ENCODE assay signal across 8 cellular contexts in the genomic region with DNA sequence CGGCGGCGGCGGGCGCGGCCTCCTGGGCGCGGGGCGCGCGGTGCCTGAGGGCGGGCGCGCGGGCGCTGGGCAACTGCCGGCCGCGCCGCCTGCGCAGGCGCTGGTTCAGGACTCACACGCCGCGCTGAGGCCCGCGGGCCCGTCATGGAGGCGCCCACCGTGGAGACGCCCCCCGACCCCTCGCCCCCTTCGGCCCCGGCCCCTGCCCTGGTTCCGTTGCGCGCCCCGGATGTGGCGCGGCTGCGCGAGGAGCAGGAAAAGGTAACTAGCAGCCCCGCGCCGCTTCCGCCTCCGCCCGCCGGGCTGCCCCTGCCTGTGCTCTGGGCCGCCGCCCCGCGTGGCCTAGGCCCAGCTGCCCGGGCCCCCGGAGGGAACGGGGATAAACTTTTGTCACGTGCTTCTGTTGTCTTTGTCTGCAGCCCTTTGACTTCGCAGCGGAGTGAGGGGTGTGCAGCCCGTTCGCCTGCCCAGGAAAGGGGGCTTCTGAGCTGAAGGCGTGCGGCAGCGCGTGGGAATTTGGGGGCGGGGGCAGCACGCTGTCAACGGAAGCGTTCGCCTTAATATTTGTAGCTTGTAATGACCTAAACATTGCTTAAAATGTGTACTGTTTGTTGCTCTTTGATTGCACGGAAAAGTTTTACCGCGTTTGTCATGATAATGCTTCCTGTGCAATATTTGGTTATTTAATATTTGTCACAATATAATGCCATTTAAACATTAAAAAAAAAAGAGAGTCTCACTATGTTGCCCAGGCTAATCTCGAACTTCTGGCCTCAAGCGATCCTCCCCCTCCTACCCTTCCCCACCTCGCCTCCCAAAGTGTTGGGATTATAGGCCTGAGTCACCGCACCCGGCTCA. TPM values are rescaled to one million over a fixed set of nuclear protein-coding genes. Genes with fewer than 3 reads are reported as not detected.
A peak's percentile ranks its signal among the peaks of the same experiment; 100 is the strongest.
DNase-seq lines count a peak whose midpoint lies in the region; ATAC-seq and TF ChIP-seq lines count a peak whose summit lies in the region.

No MANE protein-coding gene starts in this region.

- ATAC-seq in HG02981 (IDR thresholded peaks at IDR 0.05; ENCODE audit: unreplicated experiment), result peak; percentile 78
- peak; percentile 66 for ATAC-seq in lung (ENCODE audit: insufficient read depth, low FRiP score)

- 3% methylated on average over 40 to 79 of the region's 79 CpGs for WGBS in lung, 2 donors

- H3K27me3 ChIP-seq in colonic mucosa, result no peaks in the 10 kb centered on the region
- no peaks in the 10 kb centered on the region for H3K27me3 ChIP-seq in lung (ENCODE audit: control insufficient read depth, insufficient read depth)

- TF ChIP-seq CTCF in colonic mucosa (IDR thresholded peaks at IDR 0.05) (no peak), lung (IDR thresholded peaks at IDR 0.05; ENCODE audit: control extremely low read depth, extremely low read depth) (no peak)

- H3K9me3 ChIP-seq in colonic mucosa, result no peaks in the 10 kb centered on the region
- H3K9me3 ChIP-seq in lung (ENCODE audit: control insufficient read depth in 2 of 2, insufficient read depth in 1 of 2, low read length in 1 of 2), result no peaks in the 10 kb centered on the region

- peak overlapping the region; percentile 34 for H3K27ac ChIP-seq in colonic mucosa
- peak overlapping the region; percentile 75 to 90 for H3K27ac ChIP-seq in lung (ENCODE audit: low read depth in 1 of 2, low read length in 1 of 2)

- peak overlapping the region; percentile 78 to 88 for H3K9ac ChIP-seq in colonic mucosa (ENCODE audit: low read depth in 2 of 2, low read length in 2 of 2)

- intact Hi-C loops in colonic mucosa (cut with DNase I), result no loop called here

- no peaks in the 10 kb centered on the region for H3K4me1 ChIP-seq in colonic mucosa
- peaks cover 0 to 19% of the 10 kb centered on the region in 2 donors for H3K4me1 ChIP-seq in lung (ENCODE audit: control insufficient read depth in 2 of 2, insufficient read depth in 2 of 2, low read length in 2 of 2)

- no peaks in the 10 kb centered on the region for H3K36me3 ChIP-seq in colonic mucosa
- H3K36me3 ChIP-seq in lung (ENCODE audit: control insufficient read depth in 2 of 2, insufficient read depth in 2 of 2, low read length in 2 of 2), result no peaks in the 10 kb centered on the region

- DNase-seq in NCI-H2107 (lab: John Stamatoyannopoulos, UW) (peak; percentile 6), NCI-H2107 treated with DMSO at 0.1 percent for 48 hours (lab: John Stamatoyannopoulos, UW; ENCODE audit: unreplicated experiment) (no peak), NCI-H345 (lab: John Stamatoyannopoulos, UW) (peak; percentile 84), colonic mucosa (peak; percentile 67), lung (ENCODE audit: low spot score) (peak; percentile 49)
- peak; percentile 79 for DNase-seq in activated CD4-positive, alpha-beta T cell treated with anti-CD3 and anti-CD28 coated beads for 48 hours
- peak; percentile 46 to 64 (median 48) for DNase-seq in stimulated activated CD4-positive, alpha-beta T cell treated with anti-CD3 and anti-CD28 coated beads, TNF-alpha, amount 100 ng/mL, for 48 hours (ENCODE audit: low read depth in 3 of 3)

- H3K4me3 ChIP-seq in colonic mucosa (peak overlapping the region; percentile 86), lung (peak overlapping the region; percentile 99)

RNA-seq across cellular contexts. Expression of gene URI1, which starts 0.6 kb away (rescaled TPM):
- total RNA-seq in colonic mucosa (10 to 100 TPM; 37.9 to 41.4 TPM), lung (10 to 100 TPM; 39.9 to 60.8 TPM)
- polyA plus RNA-seq in lung, result 10 to 100 TPM; 21.5 to 25.1 TPM
